ENCODE assay signal across 28 cellular contexts in the genomic region with DNA sequence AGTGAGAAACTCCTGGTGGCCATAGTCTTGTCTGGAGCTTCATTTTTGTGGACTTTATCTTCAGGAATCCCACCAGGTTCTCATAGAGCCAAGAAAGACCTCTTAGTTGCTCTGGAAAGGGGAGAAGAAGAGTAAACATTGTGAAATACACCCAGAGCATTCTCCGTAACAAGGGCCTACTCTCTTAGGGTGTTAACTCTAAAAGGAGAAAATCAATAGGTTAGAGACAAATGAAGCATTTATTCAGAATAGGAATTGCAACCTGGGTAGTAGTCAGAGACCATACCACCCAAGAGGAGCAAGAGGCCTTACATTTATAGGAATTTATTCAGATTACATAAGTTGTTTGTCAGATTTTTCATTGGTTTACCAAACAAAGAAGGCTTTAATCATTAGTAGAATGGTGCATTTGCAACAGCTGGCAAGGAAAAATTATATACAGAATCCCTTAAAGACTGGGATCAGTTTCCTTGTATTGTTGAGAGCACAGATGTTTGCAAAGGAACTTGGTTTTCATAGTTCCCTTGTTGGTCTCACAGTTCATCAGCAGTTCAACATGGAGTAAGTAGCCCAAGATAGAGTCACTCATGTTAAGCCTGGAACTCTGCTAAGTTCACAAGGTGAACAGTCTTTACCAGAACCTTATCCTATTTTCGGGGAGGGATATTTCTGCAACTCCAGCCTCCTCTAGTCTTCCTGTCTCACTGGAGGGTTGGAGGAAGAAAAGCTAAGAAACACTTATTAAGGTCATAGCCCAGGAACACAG.
"Had no signal": no experiment of that assay in that cellular context is flagged by ENCODE, and none has a peak within 500 bp of the region (broad histone marks: within the 10 kb centered on the region; RNA-seq: fewer than 3 reads in every experiment).

No MANE protein-coding gene starts in this region.

- FAIRE-seq: TTC549 had no signal

- H3K27me3 Mint-ChIP-seq: activated CD4-positive, alpha-beta memory T cell treated with anti-CD3 and anti-CD28 coated beads, Interleukin-2, amount 10 ng/mL, durations not matched to agents 7 days and 5 days; activated CD4-positive, alpha-beta T cell treated with anti-CD3 and anti-CD28 coated beads, Interleukin-2, amount 10 ng/mL, durations not matched to agents 7 days and 5 days; activated naive CD4-positive, alpha-beta T cell treated with anti-CD3 and anti-CD28 coated beads, Interleukin-2, amount 10 ng/mL, durations not matched to agents 7 days and 5 days; activated naive CD8-positive, alpha-beta T cell treated with anti-CD3 and anti-CD28 coated beads for 36 hours; T-cell had no signal

- H3K4me1 Mint-ChIP-seq: activated CD4-positive, alpha-beta memory T cell treated with anti-CD3 and anti-CD28 coated beads, Interleukin-2, amount 10 ng/mL, durations not matched to agents 7 days and 5 days; activated CD4-positive, alpha-beta T cell treated with anti-CD3 and anti-CD28 coated beads, Interleukin-2, amount 10 ng/mL, durations not matched to agents 7 days and 5 days; activated naive CD4-positive, alpha-beta T cell treated with anti-CD3 and anti-CD28 coated beads, Interleukin-2, amount 10 ng/mL, durations not matched to agents 7 days and 5 days; T-cell had no signal

- H3K4me3 ChIP-seq: SK-N-MC had no signal

- H3K36me3 Mint-ChIP-seq: activated naive CD4-positive, alpha-beta T cell treated with anti-CD3 and anti-CD28 coated beads, Interleukin-2, amount 10 ng/mL, durations not matched to agents 7 days and 5 days had no signal

- ATAC-seq: Panc1, Right ventricle myocardium inferior, T-cell had no signal

- H3K9me3 Mint-ChIP-seq: activated CD4-positive, alpha-beta memory T cell treated with anti-CD3 and anti-CD28 coated beads, Interleukin-2, amount 10 ng/mL, durations not matched to agents 7 days and 5 days; activated CD4-positive, alpha-beta T cell treated with anti-CD3 and anti-CD28 coated beads, Interleukin-2, amount 10 ng/mL, durations not matched to agents 7 days and 5 days; activated naive CD8-positive, alpha-beta T cell treated with anti-CD3 and anti-CD28 coated beads for 36 hours; activated T-helper 2 cell treated with anti-CD3 and anti-CD28 coated beads, Interferon-gamma antibody, Interleukin-2, Interleukin-4, amounts not matched to agents 10 μg/mL and 5 μg/mL and 100 μg/mL, durations not matched to agents 14 hours and 24 hours and 36 hours had no signal

- H3K4me3 Mint-ChIP-seq: activated CD4-positive, alpha-beta memory T cell treated with anti-CD3 and anti-CD28 coated beads, Interleukin-2, amount 10 ng/mL, durations not matched to agents 7 days and 5 days; activated CD4-positive, alpha-beta T cell treated with anti-CD3 and anti-CD28 coated beads, Interleukin-2, amount 10 ng/mL, durations not matched to agents 7 days and 5 days; activated naive CD4-positive, alpha-beta T cell treated with anti-CD3 and anti-CD28 coated beads, Interleukin-2, amount 10 ng/mL, durations not matched to agents 7 days and 5 days; activated naive CD8-positive, alpha-beta T cell treated with anti-CD3 and anti-CD28 coated beads for 36 hours; T-cell had no signal

- H3K27ac Mint-ChIP-seq: activated CD4-positive, alpha-beta memory T cell treated with anti-CD3 and anti-CD28 coated beads, Interleukin-2, amount 10 ng/mL, durations not matched to agents 7 days and 5 days; activated CD4-positive, alpha-beta T cell treated with anti-CD3 and anti-CD28 coated beads, Interleukin-2, amount 10 ng/mL, durations not matched to agents 7 days and 5 days; activated naive CD4-positive, alpha-beta T cell treated with anti-CD3 and anti-CD28 coated beads, Interleukin-2, amount 10 ng/mL, durations not matched to agents 7 days and 5 days; activated naive CD8-positive, alpha-beta T cell treated with anti-CD3 and anti-CD28 coated beads for 36 hours; activated T-helper 2 cell treated with anti-CD3 and anti-CD28 coated beads, Interferon-gamma antibody, Interleukin-2, Interleukin-4, amounts not matched to agents 10 μg/mL and 5 μg/mL and 100 μg/mL, durations not matched to agents 14 hours and 24 hours and 36 hours; T-cell had no signal

- H3K27ac ChIP-seq: SK-N-MC had no signal

- DNase-seq: activated CD4-positive, alpha-beta memory T cell treated with anti-CD3 and anti-CD28 coated beads, Interleukin-2, amount 10 ng/mL, durations not matched to agents 7 days and 5 days; activated CD4-positive, alpha-beta T cell treated with anti-CD3 and anti-CD28 coated beads, Interleukin-2, amount 10 ng/mL, durations not matched to agents 7 days and 5 days; activated CD4-positive, CD25-positive, alpha-beta regulatory T cell; activated gamma-delta T cell treated with Interleukin-2 at 50 U/mL for 16 hours; activated naive CD4-positive, alpha-beta T cell treated with anti-CD3 and anti-CD28 coated beads, Interleukin-2, amount 10 ng/mL, durations not matched to agents 7 days and 5 days; activated naive CD8-positive, alpha-beta T cell treated with anti-CD3 and anti-CD28 coated beads for 36 hours; activated T-cell treated with anti-CD3 and anti-CD28 coated beads for 4 hours; activated T-cell treated with anti-CD3 and anti-CD28 coated beads, Interleukin-2, amount 50 U/mL, for 48 hours; KG1; NCI-H1092; NCI-H1417; NCI-H2029; NCI-H2107; NCI-H2171 treated with DMSO at 0.1 percent for 48 hours; NCI-H226; NCI-H526 treated with DMSO at 0.1 percent for 48 hours; NCI-H82; NK-92 treated with Interleukin-12 subunit alpha and Interleukin-12 subunit beta, amount 100 ng/mL, for 24 hours; OCI-M1; RPMI8226; T-cell; T-helper 2 cell; T1000 had no signal
